ENCODE assay signal across 8 cellular contexts in genomic region chr15:64247906-64248541, GRCh38.
DNase-seq lines count a peak whose midpoint lies in the region; ATAC-seq, FAIRE-seq and TF ChIP-seq lines count a peak whose summit lies in the region.

No MANE protein-coding gene starts in this region.

- H3K4me3 Mint-ChIP-seq in natural killer cell treated with Interleukin-12 subunit alpha and Interleukin-12 subunit beta and Interleukin-15 and Interleukin-18, amount 100 ng/mL, for 72 hours = peak overlapping the region; percentile 62

- H3K4me1 Mint-ChIP-seq in natural killer cell treated with Interleukin-12 subunit alpha and Interleukin-12 subunit beta and Interleukin-15 and Interleukin-18, amount 100 ng/mL, for 72 hours (ENCODE audit: low read depth in 2 of 2) = peaks cover 33 to 53% of the 10 kb centered on the region in 2 donors

- peaks cover 4% of the 10 kb centered on the region for H3K36me3 Mint-ChIP-seq in natural killer cell treated with Interleukin-12 subunit alpha and Interleukin-12 subunit beta and Interleukin-15 and Interleukin-18, amount 100 ng/mL, for 72 hours

- TSS peak; percentile 39 for BruUV-seq in endothelial cell of umbilical vein (replicated peaks; lab: Mats Ljungman, UMichigan)

- dilution Hi-C loops in endothelial cell of umbilical vein (cut with MboI; ENCODE audit: extremely low pct_ligation_motif_present, low sequenced_read_pairs) = no loop called here

- no peak for TF ChIP-seq CTCF in endothelial cell of umbilical vein (IDR thresholded peaks at IDR 0.05; ENCODE audit: extremely low read depth in 1 of 2, insufficient read depth in 1 of 2, low read depth in 1 of 2, low read length in 2 of 2)

- peak; percentile 74 for DNase-seq in SIG-M5 treated with dmso at 0.1 percent for 504 hours (lab: John Stamatoyannopoulos, UW; ENCODE audit: unreplicated experiment)
- no peak for DNase-seq in SIG-M5 (lab: John Stamatoyannopoulos, UW)
- DNase-seq in HuH-7.5 (ENCODE audit: low spot score) = peak; percentile 26
- peak; percentile 71 to 88 for DNase-seq in SJSA1 (ENCODE audit: low read depth in 1 of 2, low spot score in 2 of 2)
- DNase-seq in endothelial cell of umbilical vein (ENCODE audit: low read depth, low spot score) = peak; percentile 95
- no peak for DNase-seq in natural killer cell treated with Interleukin-12 subunit alpha and Interleukin-12 subunit beta and Interleukin-15 and Interleukin-18, amount 100 ng/mL, for 72 hours (ENCODE audit: low spot score)

- peak overlapping the region in 1 of 2 donors; percentile 66 for H3K27ac Mint-ChIP-seq in natural killer cell treated with Interleukin-12 subunit alpha and Interleukin-12 subunit beta and Interleukin-15 and Interleukin-18, amount 100 ng/mL, for 72 hours

- intact Hi-C loops in endothelial cell of umbilical vein (cut with micrococcal nuclease) = loop anchor here (1.0 kb wide), 3 partner anchors 85 to 108 kb away; partner anchors contain the start of genes CSNK1G1 and PPIB

- no peaks in the 10 kb centered on the region for H3K27me3 Mint-ChIP-seq in natural killer cell treated with Interleukin-12 subunit alpha and Interleukin-12 subunit beta and Interleukin-15 and Interleukin-18, amount 100 ng/mL, for 72 hours

- peaks cover 6% of the 10 kb centered on the region for H3K79me2 ChIP-seq in endothelial cell of umbilical vein (ENCODE audit: control insufficient read depth, insufficient read depth, low read length)

- H3K9me3 Mint-ChIP-seq in natural killer cell treated with Interleukin-12 subunit alpha and Interleukin-12 subunit beta and Interleukin-15 and Interleukin-18, amount 100 ng/mL, for 72 hours = no peaks in the 10 kb centered on the region

- FAIRE-seq in endothelial cell of umbilical vein (lab: Jason Lieb, UNC) = peak; percentile 79

- H3K9ac ChIP-seq in endothelial cell of umbilical vein (replicated peaks; ENCODE audit: extremely low read depth, insufficient read depth, low read length) = peak overlapping the region; percentile 81

- no peak overlapping the region for H2AFZ ChIP-seq in endothelial cell of umbilical vein (ENCODE audit: low read depth, low read length)

- CTCF ChIA-PET in endothelial cell of umbilical vein (lab: Charles Lee) = interaction anchor here (0.8 to 3.2 kb wide), 6 partner anchors 13 to 405 kb away, joined by 3 to 11 read pairs (median 4); partner anchors contain the start of gene CSNK1G1

- no peaks in the 10 kb centered on the region for H3K9me1 ChIP-seq in endothelial cell of umbilical vein (replicated peaks; ENCODE audit: control insufficient read depth, extremely low read depth, insufficient read depth, low read length)

- H3K27me3 ChIP-seq in SJSA1 (replicated peaks) (no peaks in the 10 kb centered on the region), endothelial cell of umbilical vein (ENCODE audit: control insufficient read depth in 2 of 2, insufficient read depth in 2 of 2, low read length in 2 of 2) (no peaks in the 10 kb centered on the region)

- peaks cover 51% of the 10 kb centered on the region for H3K4me1 ChIP-seq in SJSA1 (replicated peaks)
- H3K4me1 ChIP-seq in endothelial cell of umbilical vein (ENCODE audit: control insufficient read depth, extremely low read depth, insufficient read depth, low read length) = peaks cover 15% of the 10 kb centered on the region

- H3K36me3 ChIP-seq in SJSA1 (no peaks in the 10 kb centered on the region), endothelial cell of umbilical vein (ENCODE audit: control insufficient read depth in 2 of 2, extremely low read depth in 1 of 2, insufficient read depth in 2 of 2, low read length in 2 of 2) (no peaks in the 10 kb centered on the region)

- H3K4me3 ChIP-seq in SJSA1 (no peak overlapping the region), endothelial cell of umbilical vein (replicated peaks in 1 of 3; ENCODE audit: insufficient read depth in 1 of 3, low read depth in 1 of 3, low read length in 3 of 3) (no peak overlapping the region)

- H3K9me3 ChIP-seq in SJSA1 (replicated peaks) (no peaks in the 10 kb centered on the region), endothelial cell of umbilical vein (replicated peaks; ENCODE audit: control insufficient read depth, insufficient read depth, low read length) (no peaks in the 10 kb centered on the region)

- peak overlapping the region; percentile 59 for H3K27ac ChIP-seq in SJSA1
- H3K27ac ChIP-seq in endothelial cell of umbilical vein (ENCODE audit: insufficient read depth, low read depth, low read length) = peak overlapping the region; percentile 91

- POLR2A ChIA-PET in endothelial cell of umbilical vein (lab: Charles Lee) = no interaction called here

- H4K20me1 ChIP-seq in endothelial cell of umbilical vein (replicated peaks; ENCODE audit: control insufficient read depth, extremely low read depth, insufficient read depth, low read length) = no peaks in the 10 kb centered on the region

- ATAC-seq in GM21619 (IDR thresholded peaks at IDR 0.05; ENCODE audit: unreplicated experiment) (peak; percentile 57), HG03039 (IDR thresholded peaks at IDR 0.05; ENCODE audit: unreplicated experiment) (no peak)
- peak; percentile 66 for ATAC-seq in natural killer cell treated with Interleukin-12 subunit alpha and Interleukin-12 subunit beta and Interleukin-15 and Interleukin-18, amount 100 ng/mL, for 72 hours

- peak overlapping the region; percentile 45 for H3K4me2 ChIP-seq in endothelial cell of umbilical vein (ENCODE audit: insufficient read depth, low read length)

- TF ChIP-seq POLR2A in endothelial cell of umbilical vein (IDR thresholded peaks at IDR 0.05; ENCODE audit: low read depth, low read length) = no peak

TF ChIP-seq in endothelial cell of umbilical vein, 7 proteins besides CTCF, POLR2A, EP300 and RAD21:
- no peak for TF ChIP-seq MYC (IDR thresholded peaks at IDR 0.05; ENCODE audit: low read depth, low read length)
- peak; percentile 96 for TF ChIP-seq JUN (IDR thresholded peaks at IDR 0.05; ENCODE audit: borderline replicate concordance, insufficient read depth, insufficient read length, low read depth)
- peak; percentile 86 for TF ChIP-seq FOS (IDR thresholded peaks at IDR 0.05; ENCODE audit: borderline replicate concordance, insufficient read depth, low read length)
- TF ChIP-seq EZH2 (IDR thresholded peaks at IDR 0.05; ENCODE audit: borderline replicate concordance, low read depth, low read length, severe bottlenecking) = no peak
- no peak for TF ChIP-seq POLR2AphosphoS5 (IDR thresholded peaks at IDR 0.05; ENCODE audit: insufficient read depth, low read depth, low read length)
- no peak for TF ChIP-seq GATA2 (IDR thresholded peaks at IDR 0.05; ENCODE audit: insufficient read depth, insufficient read length, low read depth, low read length)
- no peak for TF ChIP-seq MAX (IDR thresholded peaks at IDR 0.05; ENCODE audit: insufficient read depth, insufficient read length)

Comparison
In these comparisons a context has a peak if more than half of its experiments do, and no peak if none do; other contexts are left out.
1. DNase-seq: peak in SIG-M5 treated with dmso at 0.1 percent for 504 hours (single experiment), HuH-7.5 (single experiment), SJSA1 (2 of 2) and endothelial cell of umbilical vein (single experiment); none in SIG-M5 (single experiment) and natural killer cell treated with Interleukin-12 subunit alpha and Interleukin-12 subunit beta and Interleukin-15 and Interleukin-18, amount 100 ng/mL, for 72 hours (single experiment).